In genomic region chr12:49903351-49903699, GRCh38 we compare ENCODE assay signal across 9 cellular contexts. TPM values are rescaled to one million over a fixed set of nuclear protein-coding genes. Genes with fewer than 3 reads are reported as not detected.
DNase-seq lines count a peak whose midpoint lies in the region; ATAC-seq and TF ChIP-seq lines count a peak whose summit lies in the region.
"Had no signal": no experiment of that assay in that cellular context is flagged by ENCODE, and none has a peak within 500 bp of the region (broad histone marks: within the 10 kb centered on the region; RNA-seq: fewer than 3 reads in every experiment).

No MANE protein-coding gene starts in this region.

- H3K9me3 ChIP-seq in CD4-positive, alpha-beta memory T cell (ENCODE audit: control insufficient read depth in 1 of 2, low read length in 2 of 2) = no peaks in the 10 kb centered on the region
- H3K9me3 ChIP-seq in ovary = no peaks in the 10 kb centered on the region

- H3K4me3 Mint-ChIP-seq in CD4-positive, alpha-beta memory T cell = peak overlapping the region; percentile 61 to 85 (median 72)

- H3K27ac Mint-ChIP-seq in CD4-positive, alpha-beta memory T cell = peak overlapping the region in 1 of 7 donors; percentile 79

- peaks cover 4 to 25% (median 7%) of the 10 kb centered on the region in 4 donors for H3K4me1 Mint-ChIP-seq in CD4-positive, alpha-beta memory T cell

- POLR2A ChIA-PET in CD4-positive, alpha-beta memory T cell (lab: Charles Lee; ENCODE audit: partially characterized antibody) = no interaction called here

- 33 to 39% (median 35%) methylated on average over 12 of the region's 12 CpGs for WGBS in ovary, 3 donors

- CTCF ChIA-PET in CD4-positive, alpha-beta memory T cell (lab: Charles Lee; ENCODE audit: partially characterized antibody) = no interaction called here

- TF ChIP-seq EP300 in ovary (IDR thresholded peaks at IDR 0.05) = no peak

- H3K4me1 ChIP-seq in CD4-positive, alpha-beta memory T cell (ENCODE audit: insufficient read depth, low read length) = no peaks in the 10 kb centered on the region
- peaks cover 1% of the 10 kb centered on the region for H3K4me1 ChIP-seq in ovary (ENCODE audit: insufficient read depth)

- H3K27me3 Mint-ChIP-seq in CD4-positive, alpha-beta memory T cell = peaks cover 0 to under 1% of the 10 kb centered on the region in 2 donors

- ATAC-seq in SK-N-SH treated with all-trans-retinoic acid at 6 μM for 48 hours (peak; percentile 8; the same call in 2 of the 3 replicates), GM21723 (IDR thresholded peaks at IDR 0.05; ENCODE audit: unreplicated experiment) (no peak)

- no peaks in the 10 kb centered on the region for H3K36me3 Mint-ChIP-seq in CD4-positive, alpha-beta memory T cell

- no peak overlapping the region for H3K27ac ChIP-seq in CD4-positive, alpha-beta memory T cell (ENCODE audit: low read depth, low read length)
- H3K27ac ChIP-seq in ovary = no peak overlapping the region

- TF ChIP-seq CTCF in fibroblast of the aortic adventitia (IDR thresholded peaks at IDR 0.05; ENCODE audit: insufficient read depth, low read length) (no peak), ovary (IDR thresholded peaks at IDR 0.05) (no peak)

- no peaks in the 10 kb centered on the region for H3K27me3 ChIP-seq in CD4-positive, alpha-beta memory T cell (ENCODE audit: insufficient read depth, low read length)
- H3K27me3 ChIP-seq in ovary = no peaks in the 10 kb centered on the region

- no peaks in the 10 kb centered on the region for H3K36me3 ChIP-seq in CD4-positive, alpha-beta memory T cell (ENCODE audit: insufficient read depth, low read length)
- no peaks in the 10 kb centered on the region for H3K36me3 ChIP-seq in ovary

- intact Hi-C loops in CD4-positive, alpha-beta memory T cell (cut with micrococcal nuclease) = no loop called here
- intact Hi-C loops in ovary (cut with DNase I) = no loop called here

- TF ChIP-seq POLR2A in ovary (IDR thresholded peaks at IDR 0.05) = no peak

- peak overlapping the region in 1 of 2 donors; percentile 24 for H3K4me3 ChIP-seq in CD4-positive, alpha-beta memory T cell (ENCODE audit: low read length in 2 of 2)
- H3K4me3 ChIP-seq in fibroblast of the aortic adventitia (ENCODE audit: low read depth, low read length) (peak overlapping the region; percentile 57), ovary (peak overlapping the region; percentile 37)

- H3K9me3 Mint-ChIP-seq in CD4-positive, alpha-beta memory T cell = peaks cover 0 to 2% (median 0%) of the 10 kb centered on the region in 8 donors

- no peak for DNase-seq in CD4-positive, alpha-beta memory T cell
- DNase-seq in fibroblast of the aortic adventitia (ENCODE audit: low read depth) = no peak
- peak in 2 of 5 donors; percentile 32 to 35 for DNase-seq in ovary
- DNase-seq in SHP77 treated with DMSO at 0.1 percent for 48 hours (lab: John Stamatoyannopoulos, UW) = no peak
- no peak for DNase-seq in hepatic stellate cell (ENCODE audit: low spot score)
- no peak for DNase-seq in CD1c-positive myeloid dendritic cell (ENCODE audit: extremely low spot score)

TF ChIP-seq in SK-N-SH treated with all-trans-retinoic acid at 6 μM for 48 hours, 23 proteins besides CTCF, POLR2A, EP300 and RAD21:
- no peak for TF ChIP-seq ZFP30 (CRISPR knock-in tag; IDR thresholded peaks at IDR 0.05)
- no peak for TF ChIP-seq CSRNP3 (CRISPR knock-in tag; IDR thresholded peaks at IDR 0.05)
- no peak for TF ChIP-seq SNAI2 (CRISPR knock-in tag; IDR thresholded peaks at IDR 0.05)
- no peak for TF ChIP-seq TOX (CRISPR knock-in tag; IDR thresholded peaks at IDR 0.05; ENCODE audit: borderline replicate concordance)
- no peak for TF ChIP-seq POU6F1 (CRISPR knock-in tag; IDR thresholded peaks at IDR 0.05; ENCODE audit: borderline replicate concordance, low read depth)
- no peak for TF ChIP-seq GLIS3 (CRISPR knock-in tag; IDR thresholded peaks at IDR 0.05)
- TF ChIP-seq ARNTL (CRISPR knock-in tag; IDR thresholded peaks at IDR 0.05; ENCODE audit: borderline replicate concordance, low read depth) = no peak
- TF ChIP-seq RARB (CRISPR knock-in tag; IDR thresholded peaks at IDR 0.05) = no peak
- no peak for TF ChIP-seq ZFP3 (CRISPR knock-in tag; IDR thresholded peaks at IDR 0.05)
- TF ChIP-seq ZNF8 (CRISPR knock-in tag; IDR thresholded peaks at IDR 0.05) = no peak
- TF ChIP-seq OSR1 (CRISPR knock-in tag; IDR thresholded peaks at IDR 0.05) = no peak
- no peak for TF ChIP-seq ZC3H10 (CRISPR knock-in tag; IDR thresholded peaks at IDR 0.05)
- TF ChIP-seq CSDC2 (CRISPR knock-in tag; IDR thresholded peaks at IDR 0.05) = no peak
- TF ChIP-seq PPARA (CRISPR knock-in tag; IDR thresholded peaks at IDR 0.05; ENCODE audit: borderline replicate concordance) = no peak
- no peak for TF ChIP-seq CREB5 (CRISPR knock-in tag; IDR thresholded peaks at IDR 0.05; ENCODE audit: low read depth)
- TF ChIP-seq ZNF70 (CRISPR knock-in tag; IDR thresholded peaks at IDR 0.05) = no peak
- TF ChIP-seq ESRRG (CRISPR knock-in tag; IDR thresholded peaks at IDR 0.05) = no peak

RNA-seq across cellular contexts. Expression of gene FAIM2, which starts 0.4 kb away (rescaled TPM):
- total RNA-seq in CD4-positive, alpha-beta memory T cell = under 1 TPM; 0.08 to 0.17 TPM
- polyA plus RNA-seq in CD4-positive, alpha-beta memory T cell = under 1 TPM in 1 of 2 donors, not detected in 1; 0.59 TPM
- total RNA-seq in fibroblast of the aortic adventitia (ENCODE audit: low replicate concordance) (12.9 and 13.8 TPM in 2 replicates), ovary (10 to 100 TPM in 1 of 7 donors, 1 to 10 TPM in 4, under 1 TPM in 2; under 0.01 to 19.3 (median 2.4) TPM)
- 1 to 10 TPM; 1.0 to 7.1 TPM for polyA plus RNA-seq in ovary
- total RNA-seq: SK-MEL-5 had no signal

RNA-seq across cellular contexts. Expression of gene AQP2, which starts 47.2 kb away (rescaled TPM):
- total RNA-seq in CD4-positive, alpha-beta memory T cell = not detected
- not detected for polyA plus RNA-seq in CD4-positive, alpha-beta memory T cell
- total RNA-seq in fibroblast of the aortic adventitia (ENCODE audit: low replicate concordance) (not detected in 2 replicates), ovary (1 to 10 TPM in 1 of 7 donors, under 1 TPM in 1, not detected in 5; 0.11 to 2.1 TPM)
- 1 to 10 TPM in 1 of 2 donors, not detected in 1; 3.7 TPM for polyA plus RNA-seq in ovary
- total RNA-seq: SK-MEL-5 had no signal

RNA-seq across cellular contexts. Expression of gene AQP5, which starts 58.3 kb away (rescaled TPM):
- not detected for total RNA-seq in CD4-positive, alpha-beta memory T cell
- polyA plus RNA-seq in CD4-positive, alpha-beta memory T cell = not detected
- total RNA-seq in fibroblast of the aortic adventitia (ENCODE audit: low replicate concordance) (0.72 and 2.4 TPM in 2 replicates), ovary (under 1 TPM in 4 of 7 donors, not detected in 3; 0.47 to 0.92 (median 0.53) TPM)
- polyA plus RNA-seq in ovary = under 1 TPM in 1 of 2 donors, not detected in 1; 0.12 TPM
- total RNA-seq: SK-MEL-5 had no signal
